Comparison of ENCODE assay signal across 11 cellular contexts in the genomic region with DNA sequence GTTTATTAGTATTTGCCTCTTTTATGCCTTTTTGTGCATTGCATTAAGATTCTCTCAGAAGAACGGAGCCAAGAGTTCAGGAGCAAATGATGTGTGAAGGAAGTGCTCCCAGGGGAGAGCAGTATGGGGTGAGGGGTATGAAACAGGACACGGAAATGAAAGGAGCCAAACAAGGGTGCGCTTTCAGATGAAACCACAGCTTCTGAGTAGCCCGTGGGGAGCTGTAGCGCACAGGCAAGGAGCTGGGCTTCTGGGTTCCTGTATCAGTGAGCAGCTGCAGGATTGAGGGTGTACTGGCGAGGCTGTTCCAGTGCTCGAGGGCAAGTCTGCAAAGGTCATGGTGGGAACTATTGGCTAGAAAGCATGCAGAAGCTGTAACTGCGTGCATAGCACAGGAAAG. TPM values are rescaled to one million over a fixed set of nuclear protein-coding genes. Genes with fewer than 3 reads are reported as not detected.
DNase-seq lines count a peak whose midpoint lies in the region; ATAC-seq and TF ChIP-seq lines count a peak whose summit lies in the region.
"Had no signal": no experiment of that assay in that cellular context is flagged by ENCODE, and none has a peak within 500 bp of the region (broad histone marks: within the 10 kb centered on the region; RNA-seq: fewer than 3 reads in every experiment).

No MANE protein-coding gene starts in this region.

- TF ChIP-seq POLR2A in Peyer's patch (IDR thresholded peaks at IDR 0.05) = no peak
- TF ChIP-seq POLR2A in ovary (IDR thresholded peaks at IDR 0.05) = no peak

- peaks cover 0 to 8% (median 0%) of the 10 kb centered on the region in 3 donors for H3K36me3 ChIP-seq in Peyer's patch
- no peaks in the 10 kb centered on the region for H3K36me3 ChIP-seq in ovary

- no peak overlapping the region for H3K27ac Mint-ChIP-seq in type B pancreatic cell
- H3K27ac Mint-ChIP-seq: activated naive CD8-positive, alpha-beta T cell treated with anti-CD3 and anti-CD28 coated beads for 36 hours had no signal

- WGBS in ovary, 3 donors = 61 to 78% (median 63%) methylated on average over 8 of the region's 8 CpGs

- DNase-seq in DMS153 (lab: John Stamatoyannopoulos, UW) = peak; percentile 54
- peak in 2 of 3 donors; percentile 45 to 46 for DNase-seq in Peyer's patch
- no peak for DNase-seq in ovary
- DNase-seq in activated CD4-positive, alpha-beta T cell treated with anti-CD3 and anti-CD28 coated beads, Interleukin-2, amount 50 U/mL, for 4 hours = no peak
- DNase-seq in type B pancreatic cell (ENCODE audit: extremely low spot score, unreplicated experiment) = no peak
- DNase-seq: activated naive CD8-positive, alpha-beta T cell treated with anti-CD3 and anti-CD28 coated beads for 36 hours; esophagus squamous epithelium; NCI-H1417 treated with DMSO at 0.1 percent for 48 hours had no signal

- H3K4me1 ChIP-seq in Peyer's patch = no peaks in the 10 kb centered on the region
- H3K4me1 ChIP-seq in ovary (ENCODE audit: insufficient read depth) = no peaks in the 10 kb centered on the region
- H3K4me1 ChIP-seq: esophagus squamous epithelium had no signal

- no peak overlapping the region for H3K27ac ChIP-seq in Peyer's patch
- no peak overlapping the region for H3K27ac ChIP-seq in ovary
- H3K27ac ChIP-seq: esophagus squamous epithelium had no signal

- H3K4me1 Mint-ChIP-seq in type B pancreatic cell (ENCODE audit: unreplicated experiment) = no peaks in the 10 kb centered on the region
- H3K4me1 Mint-ChIP-seq: activated naive CD8-positive, alpha-beta T cell treated with anti-CD3 and anti-CD28 coated beads for 36 hours had no signal

- H3K4me3 Mint-ChIP-seq in type B pancreatic cell = no peak overlapping the region
- H3K4me3 Mint-ChIP-seq: activated naive CD8-positive, alpha-beta T cell treated with anti-CD3 and anti-CD28 coated beads for 36 hours had no signal

- H3K9me3 Mint-ChIP-seq in type B pancreatic cell = peaks cover 7% of the 10 kb centered on the region
- H3K9me3 Mint-ChIP-seq: activated naive CD8-positive, alpha-beta T cell treated with anti-CD3 and anti-CD28 coated beads for 36 hours had no signal

- TF ChIP-seq EP300 in ovary (IDR thresholded peaks at IDR 0.05) = no peak

- ATAC-seq in GM19467 (IDR thresholded peaks at IDR 0.05; ENCODE audit: unreplicated experiment) = peak; percentile 90
- ATAC-seq in HG03442 (IDR thresholded peaks at IDR 0.05; ENCODE audit: unreplicated experiment) = peak; percentile 85
- ATAC-seq in GM18517 (IDR thresholded peaks at IDR 0.05; ENCODE audit: unreplicated experiment) = no peak

- no peaks in the 10 kb centered on the region for H3K27me3 Mint-ChIP-seq in type B pancreatic cell

- H3K36me3 Mint-ChIP-seq in type B pancreatic cell = peaks cover 7% of the 10 kb centered on the region

- H3K9me3 ChIP-seq in Peyer's patch (no peaks in the 10 kb centered on the region), ovary (no peaks in the 10 kb centered on the region)
- H3K9me3 ChIP-seq: esophagus squamous epithelium had no signal

- H3K27me3 ChIP-seq in Peyer's patch = no peaks in the 10 kb centered on the region
- H3K27me3 ChIP-seq in ovary = no peaks in the 10 kb centered on the region

- TF ChIP-seq CTCF in Peyer's patch (IDR thresholded peaks at IDR 0.05) = no peak
- TF ChIP-seq CTCF in ovary (IDR thresholded peaks at IDR 0.05) = no peak
- TF ChIP-seq CTCF in type B pancreatic cell (conservative IDR thresholded peaks at IDR 0.05) = no peak

- H3K4me3 ChIP-seq in Peyer's patch (no peak overlapping the region), ovary (no peak overlapping the region)
- H3K4me3 ChIP-seq: esophagus squamous epithelium had no signal

- intact Hi-C loops in ovary (cut with DNase I) = no loop called here

RNA-seq across cellular contexts. Expression of a gene that starts 25.4 kb away (rescaled TPM):
- 10 to 100 TPM in 1 of 4 donors, 1 to 10 TPM in 3; 3.3 to 10.2 (median 4.4) TPM for total RNA-seq in Peyer's patch
- total RNA-seq in ovary = 1 to 10 TPM; 1.8 to 6.9 (median 4.1) TPM
- 1 to 10 TPM; 1.1 to 3.6 TPM for polyA plus RNA-seq in ovary
- total RNA-seq in type B pancreatic cell (ENCODE audit: low replicate concordance) = 5.9 and 8.1 TPM in 2 replicates

Comparison
In these comparisons a context has a peak if more than half of its experiments do, and no peak if none do; other contexts are left out.
1. DNase-seq: peak in DMS153 (single experiment) and Peyer's patch (2 of 3); none in ovary (0 of 5), activated CD4-positive, alpha-beta T cell treated with anti-CD3 and anti-CD28 coated beads, Interleukin-2, amount 50 U/mL, for 4 hours (0 of 2) and type B pancreatic cell (single experiment).